ENCODE assay signal across 8 cellular contexts in the genomic region with DNA sequence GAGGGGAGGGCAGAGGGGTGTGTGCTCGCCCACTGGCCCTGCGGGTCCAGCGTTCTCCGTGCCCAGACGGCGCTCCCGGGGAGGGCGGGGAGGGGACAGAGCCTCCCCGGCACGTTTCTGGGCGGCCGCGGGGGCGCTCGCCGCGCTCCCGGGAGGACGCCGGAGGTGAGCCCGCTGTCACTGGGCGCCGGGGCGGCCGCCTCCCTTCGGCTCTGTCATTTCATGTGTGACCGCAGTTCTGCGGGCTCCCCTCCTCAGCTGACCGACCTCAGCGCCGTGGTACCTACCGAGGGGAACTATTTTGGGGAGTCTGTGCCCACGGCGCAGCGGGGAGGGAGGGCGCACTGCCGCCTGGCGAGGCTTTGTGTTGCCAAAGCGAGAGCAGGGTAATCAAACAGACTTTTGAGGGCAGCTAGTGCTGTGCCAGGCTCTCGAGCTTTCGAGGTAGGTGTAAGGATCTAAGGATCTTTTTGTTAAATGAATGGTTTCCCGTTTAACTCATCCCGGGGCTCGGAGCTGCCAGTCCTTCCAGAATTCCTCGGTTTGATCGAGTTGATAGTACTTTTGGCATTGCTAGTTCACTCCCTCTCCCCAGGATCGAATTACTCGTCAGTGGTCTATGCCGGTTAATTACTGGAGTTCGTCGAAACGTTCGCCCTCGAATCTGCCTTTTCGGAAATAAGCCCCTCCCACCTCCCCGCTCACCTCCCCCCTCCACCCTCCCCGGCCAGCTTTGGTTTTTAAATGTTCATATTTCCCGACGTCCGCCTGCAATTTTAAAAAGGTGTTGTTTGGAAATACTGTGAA. TPM values are rescaled to one million over a fixed set of nuclear protein-coding genes. Genes with fewer than 3 reads are reported as not detected.
DNase-seq lines count a peak whose midpoint lies in the region; ATAC-seq and TF ChIP-seq lines count a peak whose summit lies in the region.

No MANE protein-coding gene starts in this region.

- 1% methylated on average over 59 to 60 of the region's 60 CpGs for WGBS in heart right ventricle, 2 donors

- peak overlapping the region; percentile 85 for H3K4me3 ChIP-seq in HUES48 (ENCODE audit: low read depth, low read length)
- peak overlapping the region; percentile 92 for H3K4me3 ChIP-seq in SK-N-MC
- H3K4me3 ChIP-seq in heart right ventricle = peak overlapping the region; percentile 34 to 94 (median 76)
- H3K4me3 ChIP-seq in uterus = peak overlapping the region; percentile 75 to 83

- H3K9ac ChIP-seq in HUES48 (ENCODE audit: low read depth, low read length) (no peak overlapping the region), SK-N-MC (ENCODE audit: insufficient read length) (peak overlapping the region; percentile 71)

- H3K27ac ChIP-seq in HUES48 (ENCODE audit: low read depth, low read length) (no peak overlapping the region), SK-N-MC (peak overlapping the region; percentile 73), heart right ventricle (peak overlapping the region; percentile 72 to 99 (median 94)), uterus (peak overlapping the region; percentile 98 to 100)

- H3K36me3 Mint-ChIP-seq in activated naive CD8-positive, alpha-beta T cell treated with anti-CD3 and anti-CD28 coated beads, Interleukin-2, amount 50 U/mL, for 24 hours (ENCODE audit: low read depth) = peaks cover 15% of the 10 kb centered on the region

- TF ChIP-seq CTCF in heart right ventricle (IDR thresholded peaks at IDR 0.05) (peak in 6 of 9 donors; percentile 13 to 49 (median 40)), uterus (IDR thresholded peaks at IDR 0.05) (peak in 3 of 4 experiments; percentile 14 to 36 (median 30))

- peak; percentile 49 for ATAC-seq in GM21367 (IDR thresholded peaks at IDR 0.05; ENCODE audit: unreplicated experiment)
- peak; percentile 58 for ATAC-seq in activated naive CD8-positive, alpha-beta T cell treated with anti-CD3 and anti-CD28 coated beads, Interleukin-2, amount 50 U/mL, for 24 hours
- ATAC-seq in heart right ventricle = peak; percentile 71 to 90 (median 79)

- peaks cover 37% of the 10 kb centered on the region for H3K27me3 ChIP-seq in HUES48 (ENCODE audit: control insufficient read depth, insufficient read depth, low read length)
- H3K27me3 ChIP-seq in heart right ventricle = no peaks in the 10 kb centered on the region
- H3K27me3 ChIP-seq in uterus = no peaks in the 10 kb centered on the region

- H3K27ac Mint-ChIP-seq in activated naive CD8-positive, alpha-beta T cell treated with anti-CD3 and anti-CD28 coated beads, Interleukin-2, amount 50 U/mL, for 24 hours = peak overlapping the region; percentile 97

- H3K9me3 Mint-ChIP-seq in activated naive CD8-positive, alpha-beta T cell treated with anti-CD3 and anti-CD28 coated beads, Interleukin-2, amount 50 U/mL, for 24 hours = no peaks in the 10 kb centered on the region

- H3K4me1 Mint-ChIP-seq in activated naive CD8-positive, alpha-beta T cell treated with anti-CD3 and anti-CD28 coated beads, Interleukin-2, amount 50 U/mL, for 24 hours = peaks cover 51% of the 10 kb centered on the region

- TF ChIP-seq POLR2A in uterus (IDR thresholded peaks at IDR 0.05) = peak; percentile 17 to 51

- H3K9me3 ChIP-seq in HUES48 (ENCODE audit: control insufficient read depth, insufficient read depth, low read length) (no peaks in the 10 kb centered on the region), SK-N-MC (ENCODE audit: low read depth, low read length) (no peaks in the 10 kb centered on the region), heart right ventricle (peaks cover 0 to 2% (median 0%) of the 10 kb centered on the region in 11 donors), uterus (no peaks in the 10 kb centered on the region)

- H3K36me3 ChIP-seq in HUES48 (ENCODE audit: control insufficient read depth, insufficient read depth, low read length) (no peaks in the 10 kb centered on the region), SK-N-MC (ENCODE audit: insufficient read depth, low read length) (no peaks in the 10 kb centered on the region), heart right ventricle (no peaks in the 10 kb centered on the region), uterus (no peaks in the 10 kb centered on the region)

- H3K4me3 Mint-ChIP-seq in activated naive CD8-positive, alpha-beta T cell treated with anti-CD3 and anti-CD28 coated beads, Interleukin-2, amount 50 U/mL, for 24 hours = peak overlapping the region; percentile 92

- no peaks in the 10 kb centered on the region for H3K27me3 Mint-ChIP-seq in activated naive CD8-positive, alpha-beta T cell treated with anti-CD3 and anti-CD28 coated beads, Interleukin-2, amount 50 U/mL, for 24 hours

- intact Hi-C loops in heart right ventricle (cut with DNase I) = loop anchor here in 9 of 10 donors (2.0 to 10.0 kb wide), 10 partner anchors 39 to 179 kb away; no protein-coding TSS in a partner anchor
- intact Hi-C loops in posterior cingulate gyrus (cut with DNase I) = loop anchor here (5.0 kb wide), 1 partner anchor 139 kb away; no protein-coding TSS in a partner anchor
- intact Hi-C loops in uterus (cut with DNase I; ENCODE audit: low total_unique reads) = loop anchor here (10.0 kb wide), 1 partner anchor 121 kb away; no protein-coding TSS in a partner anchor

- H3K4me1 ChIP-seq in HUES48 (ENCODE audit: control insufficient read depth, insufficient read depth, low read length) = peaks cover 29% of the 10 kb centered on the region
- H3K4me1 ChIP-seq in heart right ventricle = peaks cover 6 to 41% (median 16%) of the 10 kb centered on the region in 9 donors
- peaks cover 0 to 4% of the 10 kb centered on the region in 2 donors for H3K4me1 ChIP-seq in uterus

- peak; percentile 63 for DNase-seq in DMS114 treated with DMSO at 0.1 percent for 48 hours (lab: John Stamatoyannopoulos, UW; ENCODE audit: unreplicated experiment)
- DNase-seq in SK-N-MC (ENCODE audit: low read depth, low spot score) = no peak
- peak; percentile 78 for DNase-seq in activated naive CD8-positive, alpha-beta T cell treated with anti-CD3 and anti-CD28 coated beads, Interleukin-2, amount 50 U/mL, for 24 hours
- DNase-seq in heart right ventricle = peak; percentile 46 to 67
- DNase-seq in posterior cingulate gyrus = peak; percentile 14 to 90 (median 55)
- peak; percentile 58 to 66 for DNase-seq in uterus

RNA-seq across cellular contexts. Expression of gene ARID5B, which starts 1.9 kb away (rescaled TPM):
- total RNA-seq in heart right ventricle (100 to 1,000 TPM in 1 of 10 donors, 10 to 100 TPM in 9; 12.9 to 108 (median 26.5) TPM), uterus (10 to 100 TPM; 38.7 to 64.1 (median 56.6) TPM)
- polyA plus RNA-seq in heart right ventricle = 1 to 10 TPM; 5.3 to 5.8 TPM
